Comparison of ENCODE assay signal across 15 cellular contexts in the genomic region with DNA sequence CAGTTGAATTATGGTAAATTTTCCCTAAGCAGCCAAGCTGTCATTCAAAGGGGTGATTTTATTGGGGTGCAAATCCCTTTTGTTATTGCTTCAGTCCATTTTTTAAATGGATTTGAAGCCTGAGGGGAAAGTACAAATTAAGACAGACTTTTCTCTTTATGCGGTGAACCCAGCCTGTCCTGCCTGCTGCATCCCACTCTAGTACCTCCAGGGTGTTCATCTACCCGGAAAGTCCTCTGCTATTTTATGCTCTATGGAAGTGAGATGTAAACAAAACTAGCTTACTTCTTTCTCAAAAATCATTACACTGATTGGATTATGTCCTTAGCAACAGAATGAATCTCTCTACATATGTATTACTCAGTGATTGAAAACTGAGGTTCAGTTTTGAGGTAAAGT.
A peak's percentile ranks its signal among the peaks of the same experiment; 100 is the strongest.
DNase-seq lines count a peak whose midpoint lies in the region; ATAC-seq and TF ChIP-seq lines count a peak whose summit lies in the region.
"Had no signal": no experiment of that assay in that cellular context is flagged by ENCODE, and none has a peak within 500 bp of the region (broad histone marks: within the 10 kb centered on the region; RNA-seq: fewer than 3 reads in every experiment).

No MANE protein-coding gene starts in this region.

- no peak for ATAC-seq in WTC11
- no peak for ATAC-seq in HG03571 (IDR thresholded peaks at IDR 0.05; ENCODE audit: unreplicated experiment)

- H3K4me2 ChIP-seq in hepatocyte (peak overlapping the region; percentile 23), neural progenitor cell (no peak overlapping the region)

- intact Hi-C loops in sigmoid colon (cut with DNase I): no loop called here

- H3K27me3 Mint-ChIP-seq in WTC11 (ENCODE audit: low read depth) (no peaks in the 10 kb centered on the region), neural progenitor cell (ENCODE audit: insufficient read depth, low read depth) (peaks cover 4% of the 10 kb centered on the region)
- H3K27me3 Mint-ChIP-seq: dendritic cell treated with granulocyte-macrophage colony-stimulating factor and Interleukin-4, amounts not matched to agents 40 ng/mL and 50 ng/mL, for 4 days had no signal

- TF ChIP-seq POLR2A in sigmoid colon (IDR thresholded peaks at IDR 0.05): no peak

- TF ChIP-seq CTCF in WTC11 (IDR thresholded peaks at IDR 0.05) (no peak), hepatocyte (IDR thresholded peaks at IDR 0.05; ENCODE audit: poor library complexity) (no peak), sigmoid colon (IDR thresholded peaks at IDR 0.05) (no peak), neural progenitor cell (IDR thresholded peaks at IDR 0.05) (no peak)

- H3K27me3 ChIP-seq in hepatocyte: no peaks in the 10 kb centered on the region
- H3K27me3 ChIP-seq in sigmoid colon: no peaks in the 10 kb centered on the region
- H3K27me3 ChIP-seq in neural progenitor cell: no peaks in the 10 kb centered on the region
- H3K27me3 ChIP-seq: BE2C had no signal

- peak overlapping the region; percentile 78 for H3K27ac ChIP-seq in hepatocyte
- peak overlapping the region; percentile 58 to 76 (median 66) for H3K27ac ChIP-seq in sigmoid colon
- H3K27ac ChIP-seq in neural progenitor cell: no peak overlapping the region

- H3K4me1 ChIP-seq in hepatocyte (ENCODE audit: insufficient read depth) (peaks cover 19% of the 10 kb centered on the region), sigmoid colon (peaks cover 0 to 19% (median 15%) of the 10 kb centered on the region in 4 donors), neural progenitor cell (no peaks in the 10 kb centered on the region)
- H3K4me1 ChIP-seq: BE2C had no signal

- H3K4me1 Mint-ChIP-seq in WTC11 (peaks cover 24% of the 10 kb centered on the region), neural progenitor cell (peaks cover 10% of the 10 kb centered on the region)
- H3K4me1 Mint-ChIP-seq: naive B cell had no signal

- no peaks in the 10 kb centered on the region for H3K9me3 ChIP-seq in hepatocyte (ENCODE audit: low read depth)
- H3K9me3 ChIP-seq in sigmoid colon: peaks cover 0 to 2% (median 0%) of the 10 kb centered on the region in 4 donors
- H3K9me3 ChIP-seq in neural progenitor cell (ENCODE audit: low read depth): no peaks in the 10 kb centered on the region
- H3K9me3 ChIP-seq: BE2C had no signal

- no peak overlapping the region for H3K4me3 ChIP-seq in hepatocyte
- no peak overlapping the region for H3K4me3 ChIP-seq in sigmoid colon
- no peak overlapping the region for H3K4me3 ChIP-seq in neural progenitor cell

- H3K27ac Mint-ChIP-seq in WTC11 (peak overlapping the region; percentile 41; the same call in 1 of the 2 replicates), neural progenitor cell (no peak overlapping the region)
- H3K27ac Mint-ChIP-seq: dendritic cell treated with granulocyte-macrophage colony-stimulating factor and Interleukin-4, amounts not matched to agents 40 ng/mL and 50 ng/mL, for 4 days; naive B cell had no signal

- H2AFZ ChIP-seq in hepatocyte (peak overlapping the region; percentile 16), neural progenitor cell (replicated peaks) (no peak overlapping the region)

- H4K20me1 ChIP-seq in hepatocyte (ENCODE audit: insufficient read depth, poor library complexity, severe bottlenecking) (no peaks in the 10 kb centered on the region), neural progenitor cell (ENCODE audit: low read depth) (no peaks in the 10 kb centered on the region)

- H3K9me3 Mint-ChIP-seq in WTC11 (peaks cover 38% of the 10 kb centered on the region), neural progenitor cell (peaks cover 17% of the 10 kb centered on the region)

- no peak for TF ChIP-seq EP300 in sigmoid colon (IDR thresholded peaks at IDR 0.05)

- 29% methylated on average over 2 of the region's 2 CpGs for WGBS in hepatocyte (ENCODE audit: low lambda C conversion rate, missing lambda C conversion rate)
- WGBS in sigmoid colon, 2 donors: 21 to 69% methylated on average over 2 of the region's 2 CpGs

- peak; percentile 74 for DNase-seq in EH (ENCODE audit: low read depth)
- no peak for DNase-seq in WTC11 (ENCODE audit: low spot score)
- DNase-seq in hepatocyte (ENCODE audit: low spot score): no peak
- DNase-seq in sigmoid colon: no peak
- DNase-seq in neural progenitor cell (ENCODE audit: low spot score): no peak
- DNase-seq in DMS 273 treated with DMSO at 0.1 percent for 48 hours (lab: John Stamatoyannopoulos, UW): no peak
- no peak for DNase-seq in NCI-H748 (lab: John Stamatoyannopoulos, UW; ENCODE audit: unreplicated experiment)
- DNase-seq: activated CD4-positive, alpha-beta T cell treated with anti-CD3 and anti-CD28 coated beads, Interleukin-2, amount 50 U/mL, for 4 hours; activated naive CD4-positive, alpha-beta T cell treated with anti-CD3 and anti-CD28 coated beads, Interleukin-2, amount 50 U/mL, for 16 hours; BE2C; naive B cell; NCI-H526 treated with DMSO at 0.1 percent for 48 hours; stimulated activated CD4-positive, alpha-beta T cell treated with anti-CD3 and anti-CD28 coated beads, Interleukin-4, amount 100 ng/mL, for 24 hours had no signal

- POLR2A ChIA-PET in WTC11 (lab: Charles Lee): interaction anchor here (0.6 kb wide), 1 partner anchor 177 kb away, joined by 3 read pairs; no protein-coding TSS in a partner anchor

- CTCF ChIA-PET in WTC11 (lab: Charles Lee): no interaction called here

- H3K36me3 ChIP-seq in hepatocyte (replicated peaks; ENCODE audit: insufficient read depth, low read depth) (no peaks in the 10 kb centered on the region), sigmoid colon (no peaks in the 10 kb centered on the region), neural progenitor cell (no peaks in the 10 kb centered on the region)
- H3K36me3 ChIP-seq: BE2C had no signal

- H3K4me3 Mint-ChIP-seq in WTC11 (no peak overlapping the region), neural progenitor cell (no peak overlapping the region)
- H3K4me3 Mint-ChIP-seq: dendritic cell treated with granulocyte-macrophage colony-stimulating factor and Interleukin-4, amounts not matched to agents 40 ng/mL and 50 ng/mL, for 4 days; naive B cell had no signal

- H3K79me2 ChIP-seq in hepatocyte (no peaks in the 10 kb centered on the region), neural progenitor cell (ENCODE audit: low read depth) (no peaks in the 10 kb centered on the region)

- no peak overlapping the region for H3K9ac ChIP-seq in neural progenitor cell

- no peaks in the 10 kb centered on the region for H3F3A ChIP-seq in neural progenitor cell (ENCODE audit: low read depth)

- H3K36me3 Mint-ChIP-seq in WTC11: peaks cover 21% of the 10 kb centered on the region
- no peaks in the 10 kb centered on the region for H3K36me3 Mint-ChIP-seq in neural progenitor cell
- H3K36me3 Mint-ChIP-seq: naive B cell had no signal

- H3K9me2 ChIP-seq in hepatocyte (replicated peaks; ENCODE audit: insufficient read depth): no peaks in the 10 kb centered on the region

TF ChIP-seq in WTC11, 78 proteins besides CTCF, POLR2A, EP300 and RAD21 (continues in another document):
- TF ChIP-seq, protein P1, sequence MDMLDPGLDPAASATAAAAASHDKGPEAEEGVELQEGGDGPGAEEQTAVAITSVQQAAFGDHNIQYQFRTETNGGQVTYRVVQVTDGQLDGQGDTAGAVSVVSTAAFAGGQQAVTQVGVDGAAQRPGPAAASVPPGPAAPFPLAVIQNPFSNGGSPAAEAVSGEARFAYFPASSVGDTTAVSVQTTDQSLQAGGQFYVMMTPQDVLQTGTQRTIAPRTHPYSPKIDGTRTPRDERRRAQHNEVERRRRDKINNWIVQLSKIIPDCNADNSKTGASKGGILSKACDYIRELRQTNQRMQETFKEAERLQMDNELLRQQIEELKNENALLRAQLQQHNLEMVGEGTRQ (CRISPR knock-in tag; IDR thresholded peaks at IDR 0.05): no peak
- TF ChIP-seq, protein P2, sequence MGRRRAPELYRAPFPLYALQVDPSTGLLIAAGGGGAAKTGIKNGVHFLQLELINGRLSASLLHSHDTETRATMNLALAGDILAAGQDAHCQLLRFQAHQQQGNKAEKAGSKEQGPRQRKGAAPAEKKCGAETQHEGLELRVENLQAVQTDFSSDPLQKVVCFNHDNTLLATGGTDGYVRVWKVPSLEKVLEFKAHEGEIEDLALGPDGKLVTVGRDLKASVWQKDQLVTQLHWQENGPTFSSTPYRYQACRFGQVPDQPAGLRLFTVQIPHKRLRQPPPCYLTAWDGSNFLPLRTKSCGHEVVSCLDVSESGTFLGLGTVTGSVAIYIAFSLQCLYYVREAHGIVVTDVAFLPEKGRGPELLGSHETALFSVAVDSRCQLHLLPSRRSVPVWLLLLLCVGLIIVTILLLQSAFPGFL (CRISPR knock-in tag; IDR thresholded peaks at IDR 0.05; ENCODE audit: borderline replicate concordance): no peak
- no peak for TF ChIP-seq GABPB1 (CRISPR knock-in tag; IDR thresholded peaks at IDR 0.05)
- TF ChIP-seq, protein P3, sequence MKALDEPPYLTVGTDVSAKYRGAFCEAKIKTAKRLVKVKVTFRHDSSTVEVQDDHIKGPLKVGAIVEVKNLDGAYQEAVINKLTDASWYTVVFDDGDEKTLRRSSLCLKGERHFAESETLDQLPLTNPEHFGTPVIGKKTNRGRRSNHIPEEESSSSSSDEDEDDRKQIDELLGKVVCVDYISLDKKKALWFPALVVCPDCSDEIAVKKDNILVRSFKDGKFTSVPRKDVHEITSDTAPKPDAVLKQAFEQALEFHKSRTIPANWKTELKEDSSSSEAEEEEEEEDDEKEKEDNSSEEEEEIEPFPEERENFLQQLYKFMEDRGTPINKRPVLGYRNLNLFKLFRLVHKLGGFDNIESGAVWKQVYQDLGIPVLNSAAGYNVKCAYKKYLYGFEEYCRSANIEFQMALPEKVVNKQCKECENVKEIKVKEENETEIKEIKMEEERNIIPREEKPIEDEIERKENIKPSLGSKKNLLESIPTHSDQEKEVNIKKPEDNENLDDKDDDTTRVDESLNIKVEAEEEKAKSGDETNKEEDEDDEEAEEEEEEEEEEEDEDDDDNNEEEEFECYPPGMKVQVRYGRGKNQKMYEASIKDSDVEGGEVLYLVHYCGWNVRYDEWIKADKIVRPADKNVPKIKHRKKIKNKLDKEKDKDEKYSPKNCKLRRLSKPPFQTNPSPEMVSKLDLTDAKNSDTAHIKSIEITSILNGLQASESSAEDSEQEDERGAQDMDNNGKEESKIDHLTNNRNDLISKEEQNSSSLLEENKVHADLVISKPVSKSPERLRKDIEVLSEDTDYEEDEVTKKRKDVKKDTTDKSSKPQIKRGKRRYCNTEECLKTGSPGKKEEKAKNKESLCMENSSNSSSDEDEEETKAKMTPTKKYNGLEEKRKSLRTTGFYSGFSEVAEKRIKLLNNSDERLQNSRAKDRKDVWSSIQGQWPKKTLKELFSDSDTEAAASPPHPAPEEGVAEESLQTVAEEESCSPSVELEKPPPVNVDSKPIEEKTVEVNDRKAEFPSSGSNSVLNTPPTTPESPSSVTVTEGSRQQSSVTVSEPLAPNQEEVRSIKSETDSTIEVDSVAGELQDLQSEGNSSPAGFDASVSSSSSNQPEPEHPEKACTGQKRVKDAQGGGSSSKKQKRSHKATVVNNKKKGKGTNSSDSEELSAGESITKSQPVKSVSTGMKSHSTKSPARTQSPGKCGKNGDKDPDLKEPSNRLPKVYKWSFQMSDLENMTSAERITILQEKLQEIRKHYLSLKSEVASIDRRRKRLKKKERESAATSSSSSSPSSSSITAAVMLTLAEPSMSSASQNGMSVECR (CRISPR knock-in tag; IDR thresholded peaks at IDR 0.05; ENCODE audit: borderline replicate concordance): no peak
- TF ChIP-seq ZBTB21 (CRISPR knock-in tag; IDR thresholded peaks at IDR 0.05; ENCODE audit: borderline replicate concordance): no peak
- TF ChIP-seq NR1H2 (CRISPR knock-in tag; IDR thresholded peaks at IDR 0.05): no peak
